ENCODE assay signal across 8 cellular contexts in the genomic region with DNA sequence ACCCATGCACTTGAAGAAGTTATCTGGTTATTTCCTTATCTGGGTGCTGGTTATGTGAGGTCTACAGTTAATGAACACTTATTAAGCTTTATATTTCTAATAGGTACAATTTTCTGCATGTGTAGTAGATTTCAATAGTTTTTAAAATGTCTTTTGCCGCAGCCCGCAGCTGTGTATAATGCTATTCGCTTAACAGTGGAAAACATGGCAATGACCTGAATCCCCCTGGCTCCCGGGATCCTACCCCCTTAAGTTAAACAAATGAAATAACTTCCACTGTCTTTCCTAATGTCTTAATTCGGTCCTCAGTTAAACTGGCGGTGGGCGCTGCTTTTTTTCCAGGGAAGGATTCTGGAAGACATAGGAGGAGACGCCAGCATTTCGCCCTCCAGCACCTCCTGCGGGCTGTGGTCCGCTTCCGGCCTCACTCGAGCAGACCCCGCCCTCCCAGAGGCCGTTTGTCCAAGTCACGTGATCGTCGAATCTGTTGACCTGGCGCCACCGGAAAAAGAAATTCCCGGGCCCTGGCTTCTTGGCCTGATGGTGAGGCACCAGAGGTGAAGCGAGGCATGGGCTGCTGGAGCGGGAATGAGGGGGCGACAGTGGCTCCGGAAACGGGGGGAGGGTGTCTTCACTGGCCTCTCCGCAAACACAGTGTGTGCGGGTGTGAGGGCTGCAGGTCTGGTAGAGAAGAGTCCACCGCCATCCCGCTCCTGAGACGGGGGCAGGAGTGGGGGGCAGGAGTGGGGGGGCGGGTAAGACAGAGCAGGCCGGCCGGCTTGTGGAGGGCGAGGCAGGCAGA. TPM values are rescaled to one million over a fixed set of nuclear protein-coding genes. Genes with fewer than 3 reads are reported as not detected.
A peak's percentile ranks its signal among the peaks of the same experiment; 100 is the strongest.
DNase-seq lines count a peak whose midpoint lies in the region; FAIRE-seq and TF ChIP-seq lines count a peak whose summit lies in the region.

No MANE protein-coding gene starts in this region.

- DNase-seq in AML-193 (lab: John Stamatoyannopoulos, UW) (peak; percentile 67 to 70), GM19238 (ENCODE audit: insufficient read length, low spot score) (peak; percentile 91), HPDE6-E6E7 (ENCODE audit: extremely low spot score) (peak; percentile 70), NT2/D1 (ENCODE audit: low read depth, low spot score) (peak; percentile 96), activated T-cell treated with anti-CD3 and anti-CD28 coated beads for 1 hour (ENCODE audit: low read depth) (peak; percentile 42), endothelial cell of umbilical vein (ENCODE audit: low read depth, low spot score) (peak; percentile 54), mesothelial cell of epicardium (ENCODE audit: low spot score in 2 of 2, unreplicated experiment in 2 of 2) (peak; percentile 73 to 84)
- peak; percentile 46 to 57 for DNase-seq in stimulated activated CD8-positive, alpha-beta memory T cell treated with anti-CD3 and anti-CD28 coated beads, Interleukin-2, amount 100 ng/mL, for 48 hours (ENCODE audit: low read depth in 2 of 2)

- TF ChIP-seq CTCF in endothelial cell of umbilical vein (IDR thresholded peaks at IDR 0.05; ENCODE audit: extremely low read depth in 1 of 2, insufficient read depth in 1 of 2, low read depth in 1 of 2, low read length in 2 of 2), result peak in 1 of 2 donors; percentile 35
- no peak for TF ChIP-seq CTCF in mesothelial cell of epicardium (IDR thresholded peaks at IDR 0.05; ENCODE audit: unreplicated experiment)

- peak; percentile 93 for FAIRE-seq in endothelial cell of umbilical vein (lab: Jason Lieb, UNC)

- H3K27ac Mint-ChIP-seq in mesothelial cell of epicardium, result peak overlapping the region; percentile 97

- H3K27me3 ChIP-seq in NT2/D1 (ENCODE audit: insufficient read depth, insufficient read length) (no peaks in the 10 kb centered on the region), endothelial cell of umbilical vein (ENCODE audit: control insufficient read depth in 2 of 2, insufficient read depth in 2 of 2, low read length in 2 of 2) (peaks cover 0 to 1% of the 10 kb centered on the region in 2 experiments)

- H3K4me3 Mint-ChIP-seq in mesothelial cell of epicardium, result peak overlapping the region; percentile 89

- H3K4me1 ChIP-seq in NT2/D1 (ENCODE audit: insufficient read depth, insufficient read length), result no peaks in the 10 kb centered on the region
- H3K4me1 ChIP-seq in endothelial cell of umbilical vein (ENCODE audit: control insufficient read depth, extremely low read depth, insufficient read depth, low read length), result peaks cover 4% of the 10 kb centered on the region

- H3K9me3 ChIP-seq in NT2/D1 (ENCODE audit: insufficient read depth, low read length) (no peaks in the 10 kb centered on the region), endothelial cell of umbilical vein (replicated peaks; ENCODE audit: control insufficient read depth, insufficient read depth, low read length) (no peaks in the 10 kb centered on the region)

- H3K27ac ChIP-seq in endothelial cell of umbilical vein (ENCODE audit: insufficient read depth, low read depth, low read length), result no peak overlapping the region

- peaks cover 22% of the 10 kb centered on the region for H3K4me1 Mint-ChIP-seq in mesothelial cell of epicardium

- H3K36me3 ChIP-seq in NT2/D1 (ENCODE audit: insufficient read depth, insufficient read length, low read length) (no peaks in the 10 kb centered on the region), endothelial cell of umbilical vein (ENCODE audit: control insufficient read depth in 2 of 2, extremely low read depth in 1 of 2, insufficient read depth in 2 of 2, low read length in 2 of 2) (no peaks in the 10 kb centered on the region)

- H4K20me1 ChIP-seq in endothelial cell of umbilical vein (replicated peaks; ENCODE audit: control insufficient read depth, extremely low read depth, insufficient read depth, low read length), result no peaks in the 10 kb centered on the region

- peak overlapping the region; percentile 86 for H3K4me2 ChIP-seq in endothelial cell of umbilical vein (ENCODE audit: insufficient read depth, low read length)

- POLR2A ChIA-PET in endothelial cell of umbilical vein (lab: Charles Lee), result no interaction called here

- TF ChIP-seq POLR2A in endothelial cell of umbilical vein (IDR thresholded peaks at IDR 0.05; ENCODE audit: low read depth, low read length), result no peak

- intact Hi-C loops in endothelial cell of umbilical vein (cut with micrococcal nuclease), result no loop called here

- no peaks in the 10 kb centered on the region for H3K36me3 Mint-ChIP-seq in mesothelial cell of epicardium

- H3K79me2 ChIP-seq in endothelial cell of umbilical vein (ENCODE audit: control insufficient read depth, insufficient read depth, low read length), result no peaks in the 10 kb centered on the region

- H3K9me1 ChIP-seq in endothelial cell of umbilical vein (replicated peaks; ENCODE audit: control insufficient read depth, extremely low read depth, insufficient read depth, low read length), result no peaks in the 10 kb centered on the region

- dilution Hi-C loops in endothelial cell of umbilical vein (cut with MboI; ENCODE audit: extremely low pct_ligation_motif_present, low sequenced_read_pairs), result no loop called here

- H3K4me3 ChIP-seq in NT2/D1 (ENCODE audit: insufficient read length, low read depth) (peak overlapping the region; percentile 69), endothelial cell of umbilical vein (replicated peaks in 1 of 3; ENCODE audit: insufficient read depth in 1 of 3, low read depth in 1 of 3, low read length in 3 of 3) (peak overlapping the region; percentile 25 to 54 (median 36))

- CTCF ChIA-PET in endothelial cell of umbilical vein (lab: Charles Lee), result interaction anchor here (0.8 to 1.6 kb wide), 4 partner anchors 8 to 44 kb away, joined by 3 to 4 read pairs (median 3); no protein-coding TSS in a partner anchor

- no peaks in the 10 kb centered on the region for H3K9me3 Mint-ChIP-seq in mesothelial cell of epicardium

- H3K27me3 Mint-ChIP-seq in mesothelial cell of epicardium (ENCODE audit: low read depth), result no peaks in the 10 kb centered on the region

- H3K9ac ChIP-seq in NT2/D1 (ENCODE audit: insufficient read length, low read depth), result peak overlapping the region; percentile 87
- peak overlapping the region; percentile 31 for H3K9ac ChIP-seq in endothelial cell of umbilical vein (replicated peaks; ENCODE audit: extremely low read depth, insufficient read depth, low read length)

- no TSS peak for BruUV-seq in endothelial cell of umbilical vein (replicated peaks; lab: Mats Ljungman, UMichigan)

- peak overlapping the region; percentile 100 for H2AFZ ChIP-seq in endothelial cell of umbilical vein (ENCODE audit: low read depth, low read length)

TF ChIP-seq in endothelial cell of umbilical vein, 7 proteins besides CTCF, POLR2A, EP300 and RAD21:
- TF ChIP-seq POLR2AphosphoS5 (IDR thresholded peaks at IDR 0.05; ENCODE audit: insufficient read depth, low read depth, low read length) (peak; percentile 20), MAX (IDR thresholded peaks at IDR 0.05; ENCODE audit: insufficient read depth, insufficient read length) (no peak)

RNA-seq across cellular contexts. Expression of gene CSPG4, which starts 45.6 kb away (rescaled TPM):
- total RNA-seq in endothelial cell of umbilical vein (not detected in 2 replicates), mesothelial cell of epicardium (11.3 to 11.8 TPM (median 11.4 TPM) in 3 replicates)
- polyA plus RNA-seq in endothelial cell of umbilical vein, result not detected in 2 replicates
- polyA plus RNA-seq in endothelial cell of umbilical vein (2011; cell fraction: cytosol; rRNA removed), result not detected in 2 replicates
- not detected in 2 replicates for polyA plus RNA-seq in endothelial cell of umbilical vein (2011; cell fraction: nucleus; rRNA removed)
- polyA plus RNA-seq in endothelial cell of umbilical vein (2012), result 0.04 TPM in 1 of 2 replicates, not detected in the other
- polyA minus RNA-seq in endothelial cell of umbilical vein, result not detected in 2 replicates
- polyA minus RNA-seq in endothelial cell of umbilical vein (2011; cell fraction: cytosol; rRNA and poly(A)+ RNA removed), result 16.2 TPM
- 0.10 TPM in 1 of 2 replicates, not detected in the other for polyA minus RNA-seq in endothelial cell of umbilical vein (2011; cell fraction: nucleus; rRNA and poly(A)+ RNA removed)

Comparison
In these comparisons a context has a peak if more than half of its experiments do, and no peak if none do; other contexts are left out.
1. DNase-seq: peak in every context shown above with its lines; median percentile 96 in NT2/D1; 91 in GM19238; 78 in mesothelial cell of epicardium; 70 in HPDE6-E6E7; 68 in AML-193; 54 in endothelial cell of umbilical vein; 52 in stimulated activated CD8-positive, alpha-beta memory T cell treated with anti-CD3 and anti-CD28 coated beads, Interleukin-2, amount 100 ng/mL, for 48 hours; 42 in activated T-cell treated with anti-CD3 and anti-CD28 coated beads for 1 hour.
2. RNA of gene CSPG4, which starts 45.6 kb away (total RNA-seq): 11.3 to 11.8 TPM in mesothelial cell of epicardium; not detected in endothelial cell of umbilical vein; every median in the first group is over 10 times any median in the second.